In the genomic region with DNA sequence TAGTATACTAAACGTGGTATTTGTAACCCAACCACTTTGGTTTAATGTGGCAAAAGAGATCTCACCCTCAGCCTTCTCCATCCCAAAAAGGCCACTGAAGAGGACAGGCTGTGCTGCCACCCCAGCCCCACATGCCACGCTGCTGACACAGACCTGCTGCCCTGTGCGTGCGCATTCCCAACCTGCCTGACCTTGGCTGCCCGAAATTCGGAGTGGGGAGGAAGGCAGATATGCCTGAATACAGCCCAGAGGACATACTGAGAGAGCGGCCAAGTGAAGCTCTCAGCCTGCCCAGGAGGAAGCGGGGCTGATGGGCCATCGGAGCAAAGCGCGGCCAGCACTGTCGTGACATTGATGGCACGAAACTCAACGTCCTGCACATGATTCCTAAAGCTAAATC, we compare ENCODE assay signal across 22 cellular contexts.
A peak's percentile ranks its signal among the peaks of the same experiment; 100 is the strongest.
DNase-seq lines count a peak whose midpoint lies in the region; ATAC-seq lines count a peak whose summit lies in the region.
"Had no signal": no experiment of that assay in that cellular context is flagged by ENCODE, and none has a peak within 500 bp of the region (broad histone marks: within the 10 kb centered on the region; RNA-seq: fewer than 3 reads in every experiment).

No MANE protein-coding gene starts in this region.

- H3K36me3 ChIP-seq in H7 (replicated peaks; ENCODE audit: control insufficient read depth, insufficient read depth, low read length) (no peaks in the 10 kb centered on the region), rectal smooth muscle tissue (ENCODE audit: control insufficient read depth, insufficient read depth, low read length) (no peaks in the 10 kb centered on the region)
- H3K36me3 ChIP-seq: pancreas had no signal

- H3K4me3 Mint-ChIP-seq in activated CD4-positive, alpha-beta memory T cell treated with anti-CD3 and anti-CD28 coated beads, Interleukin-2, amount 10 ng/mL, durations not matched to agents 7 days and 5 days, result no peak overlapping the region
- no peak overlapping the region for H3K4me3 Mint-ChIP-seq in activated CD4-positive, alpha-beta memory T cell treated with anti-CD3 and anti-CD28 coated beads for 36 hours
- H3K4me3 Mint-ChIP-seq in effector memory CD8-positive, alpha-beta T cell, result no peak overlapping the region
- H3K4me3 Mint-ChIP-seq: naive B cell had no signal

- no peak overlapping the region for H3K4me3 ChIP-seq in H7 (ENCODE audit: insufficient read depth, low read depth, low read length)
- H3K4me3 ChIP-seq in rectal smooth muscle tissue (ENCODE audit: low read length), result no peak overlapping the region
- H3K4me3 ChIP-seq: A549, GM23248, lung, pancreas had no signal

- peaks cover 7% of the 10 kb centered on the region for H3K36me3 Mint-ChIP-seq in activated CD4-positive, alpha-beta memory T cell treated with anti-CD3 and anti-CD28 coated beads, Interleukin-2, amount 10 ng/mL, durations not matched to agents 7 days and 5 days (ENCODE audit: low read depth)
- H3K36me3 Mint-ChIP-seq in activated CD4-positive, alpha-beta memory T cell treated with anti-CD3 and anti-CD28 coated beads for 36 hours, result no peaks in the 10 kb centered on the region
- peaks cover 18% of the 10 kb centered on the region for H3K36me3 Mint-ChIP-seq in effector memory CD8-positive, alpha-beta T cell (ENCODE audit: insufficient read depth)
- H3K36me3 Mint-ChIP-seq: naive B cell had no signal

- intact Hi-C loops in activated CD4-positive, alpha-beta memory T cell treated with anti-CD3 and anti-CD28 coated beads for 36 hours (cut with micrococcal nuclease), result no loop called here

- CTCF ChIA-PET in activated CD4-positive, alpha-beta memory T cell treated with anti-CD3 and anti-CD28 coated beads, Interleukin-2, amount 10 ng/mL, durations not matched to agents 7 days and 5 days (lab: Charles Lee), result interaction anchor here (0.9 to 1.7 kb wide), 3 partner anchors 9 to 63 kb away, joined by 3 to 4 read pairs (median 3); no protein-coding TSS in a partner anchor
- CTCF ChIA-PET in activated CD4-positive, alpha-beta memory T cell treated with anti-CD3 and anti-CD28 coated beads for 36 hours (lab: Charles Lee), result no interaction called here

- no peak overlapping the region for H3K9ac ChIP-seq in rectal smooth muscle tissue (ENCODE audit: low read length)
- H3K9ac ChIP-seq: GM23248 had no signal

- H3K27ac Mint-ChIP-seq in activated CD4-positive, alpha-beta memory T cell treated with anti-CD3 and anti-CD28 coated beads, Interleukin-2, amount 10 ng/mL, durations not matched to agents 7 days and 5 days, result no peak overlapping the region
- H3K27ac Mint-ChIP-seq in activated CD4-positive, alpha-beta memory T cell treated with anti-CD3 and anti-CD28 coated beads for 36 hours, result no peak overlapping the region
- peak overlapping the region; percentile 60 for H3K27ac Mint-ChIP-seq in effector memory CD8-positive, alpha-beta T cell

- H3K9me3 Mint-ChIP-seq in activated CD4-positive, alpha-beta memory T cell treated with anti-CD3 and anti-CD28 coated beads, Interleukin-2, amount 10 ng/mL, durations not matched to agents 7 days and 5 days, result no peaks in the 10 kb centered on the region
- H3K9me3 Mint-ChIP-seq in activated CD4-positive, alpha-beta memory T cell treated with anti-CD3 and anti-CD28 coated beads for 36 hours, result no peaks in the 10 kb centered on the region
- no peaks in the 10 kb centered on the region for H3K9me3 Mint-ChIP-seq in effector memory CD8-positive, alpha-beta T cell
- H3K9me3 Mint-ChIP-seq: naive B cell had no signal

- peaks cover 45% of the 10 kb centered on the region for H3K4me1 Mint-ChIP-seq in activated CD4-positive, alpha-beta memory T cell treated with anti-CD3 and anti-CD28 coated beads, Interleukin-2, amount 10 ng/mL, durations not matched to agents 7 days and 5 days
- H3K4me1 Mint-ChIP-seq in activated CD4-positive, alpha-beta memory T cell treated with anti-CD3 and anti-CD28 coated beads for 36 hours (ENCODE audit: low read depth), result peaks cover 34% of the 10 kb centered on the region
- H3K4me1 Mint-ChIP-seq in effector memory CD8-positive, alpha-beta T cell (ENCODE audit: low read depth in 2 of 2), result peaks cover 17 to 22% of the 10 kb centered on the region in 2 donors

- no peak for ATAC-seq in effector memory CD8-positive, alpha-beta T cell (replicated peaks)
- ATAC-seq: A549 had no signal

- H3K27me3 Mint-ChIP-seq in activated CD4-positive, alpha-beta memory T cell treated with anti-CD3 and anti-CD28 coated beads, Interleukin-2, amount 10 ng/mL, durations not matched to agents 7 days and 5 days, result no peaks in the 10 kb centered on the region
- no peaks in the 10 kb centered on the region for H3K27me3 Mint-ChIP-seq in activated CD4-positive, alpha-beta memory T cell treated with anti-CD3 and anti-CD28 coated beads for 36 hours
- H3K27me3 Mint-ChIP-seq in effector memory CD8-positive, alpha-beta T cell, result no peaks in the 10 kb centered on the region
- H3K27me3 Mint-ChIP-seq: naive B cell had no signal

- H3K27ac ChIP-seq in rectal smooth muscle tissue (ENCODE audit: low read depth, low read length), result peak overlapping the region; percentile 98
- H3K27ac ChIP-seq: A549, GM23248, pancreas had no signal

- H3K27me3 ChIP-seq in H7 (ENCODE audit: control insufficient read depth, insufficient read depth, low read length) (no peaks in the 10 kb centered on the region), rectal smooth muscle tissue (ENCODE audit: control insufficient read depth, insufficient read depth, low read length) (no peaks in the 10 kb centered on the region)
- H3K27me3 ChIP-seq: pancreas had no signal

- POLR2A ChIA-PET in activated CD4-positive, alpha-beta memory T cell treated with anti-CD3 and anti-CD28 coated beads, Interleukin-2, amount 10 ng/mL, durations not matched to agents 7 days and 5 days (lab: Charles Lee), result interaction anchor here (0.6 kb wide), 1 partner anchor 71 kb away, joined by 3 read pairs; no protein-coding TSS in a partner anchor
- POLR2A ChIA-PET in activated CD4-positive, alpha-beta memory T cell treated with anti-CD3 and anti-CD28 coated beads for 36 hours (lab: Charles Lee), result no interaction called here

- H3K4me1 ChIP-seq in rectal smooth muscle tissue (ENCODE audit: control insufficient read depth, insufficient read depth, low read length), result peaks cover 51% of the 10 kb centered on the region
- H3K4me1 ChIP-seq: A549 had no signal

- DNase-seq in activated CD4-positive, alpha-beta memory T cell treated with anti-CD3 and anti-CD28 coated beads, Interleukin-2, amount 10 ng/mL, durations not matched to agents 7 days and 5 days, result peak; percentile 11
- DNase-seq in activated CD4-positive, alpha-beta memory T cell treated with anti-CD3 and anti-CD28 coated beads for 36 hours, result no peak
- DNase-seq in H7 (peak; percentile 22), NCI-H2029 treated with DMSO at 0.1 percent for 48 hours (lab: John Stamatoyannopoulos, UW) (no peak), HPDE6-E6E7 (ENCODE audit: extremely low spot score) (no peak), 8988T (no peak)
- no peak for DNase-seq in effector memory CD8-positive, alpha-beta T cell
- DNase-seq: activated CD4-positive, alpha-beta T cell treated with anti-CD3 and anti-CD28 coated beads, Interleukin-2, amount 50 U/mL, for 4 hours; cerebellar nuclear complex; effector CD8-positive, alpha-beta T cell; GDM1; GM23248; Kasumi-1; naive B cell; NCI-H1105; NCI-H2107; NCI-H526; RPMI8226 had no signal

Comparison
In these comparisons a context has a peak if more than half of its experiments do, and no peak if none do; other contexts are left out.
1. DNase-seq: peak in activated CD4-positive, alpha-beta memory T cell treated with anti-CD3 and anti-CD28 coated beads, Interleukin-2, amount 10 ng/mL, durations not matched to agents 7 days and 5 days (single experiment) and H7 (single experiment); none in activated CD4-positive, alpha-beta memory T cell treated with anti-CD3 and anti-CD28 coated beads for 36 hours (single experiment), effector memory CD8-positive, alpha-beta T cell (0 of 3), NCI-H2029 treated with DMSO at 0.1 percent for 48 hours (single experiment), HPDE6-E6E7 (single experiment) and 8988T (single experiment).
2. H3K27ac Mint-ChIP-seq: peak in effector memory CD8-positive, alpha-beta T cell (2 of 2); none in activated CD4-positive, alpha-beta memory T cell treated with anti-CD3 and anti-CD28 coated beads, Interleukin-2, amount 10 ng/mL, durations not matched to agents 7 days and 5 days (single experiment) and activated CD4-positive, alpha-beta memory T cell treated with anti-CD3 and anti-CD28 coated beads for 36 hours (single experiment).